8 cellular contexts compared by ENCODE assay signal in genomic region chr2:152716805-152717241, GRCh38. TPM values are rescaled to one million over a fixed set of nuclear protein-coding genes. Genes with fewer than 3 reads are reported as not detected.
DNase-seq lines count a peak whose midpoint lies in the region; ATAC-seq lines count a peak whose summit lies in the region.

No MANE protein-coding gene starts in this region.

- H3K27ac Mint-ChIP-seq in activated naive CD4-positive, alpha-beta T cell treated with anti-CD3 and anti-CD28 coated beads, Interleukin-2, amount 50 U/mL, for 72 hours, result peak overlapping the region; percentile 95 to 98

- H3K36me3 ChIP-seq in H7 (replicated peaks; ENCODE audit: control insufficient read depth, insufficient read depth, low read length), result peaks cover 9% of the 10 kb centered on the region

- peak overlapping the region; percentile 99 for H3K4me3 ChIP-seq in H7 (ENCODE audit: insufficient read depth, low read depth, low read length)

- peaks cover 37 to 46% of the 10 kb centered on the region in 2 donors for H3K36me3 Mint-ChIP-seq in activated naive CD4-positive, alpha-beta T cell treated with anti-CD3 and anti-CD28 coated beads, Interleukin-2, amount 50 U/mL, for 72 hours

- DNase-seq in COR-L47 (lab: John Stamatoyannopoulos, UW), result peak; percentile 10
- peak; percentile 10 for DNase-seq in H7
- DNase-seq in NOMO-1 (lab: John Stamatoyannopoulos, UW; ENCODE audit: unreplicated experiment in 2 of 2), result peak; percentile 57 to 59
- no peak for DNase-seq in activated naive CD4-positive, alpha-beta T cell treated with anti-CD3 and anti-CD28 coated beads, Interleukin-2, amount 50 U/mL, for 72 hours (ENCODE audit: low spot score in 2 of 2)
- peak; percentile 14 for DNase-seq in iPS-NIHi7 (ENCODE audit: extremely low spot score)
- DNase-seq in stimulated activated CD4-positive, alpha-beta T cell treated with anti-CD3 and anti-CD28 coated beads, Interleukin-15, amount 100 ng/mL, for 24 hours, result peak; percentile 49
- DNase-seq in NCI-H2029 (lab: John Stamatoyannopoulos, UW), result no peak

- H3K27me3 ChIP-seq in H7 (ENCODE audit: control insufficient read depth, insufficient read depth, low read length), result no peaks in the 10 kb centered on the region

- no peak for ATAC-seq in activated naive CD4-positive, alpha-beta T cell treated with anti-CD3 and anti-CD28 coated beads, Interleukin-2, amount 50 U/mL, for 72 hours
- no peak for ATAC-seq in HG02970 (IDR thresholded peaks at IDR 0.05; ENCODE audit: low FRiP score, unreplicated experiment)

- H3K9me3 Mint-ChIP-seq in activated naive CD4-positive, alpha-beta T cell treated with anti-CD3 and anti-CD28 coated beads, Interleukin-2, amount 50 U/mL, for 72 hours, result no peaks in the 10 kb centered on the region

RNA-seq across cellular contexts. Expression of gene PRPF40A, which starts 0.4 kb away (rescaled TPM):
- 157 and 261 TPM in 2 replicates for total RNA-seq in H7 (2014; rRNA removed; shearing (Covaris generic))
- 100 to 1,000 TPM; 133 to 157 TPM for total RNA-seq in activated naive CD4-positive, alpha-beta T cell treated with anti-CD3 and anti-CD28 coated beads, Interleukin-2, amount 50 U/mL, for 72 hours

RNA-seq across cellular contexts. Expression of gene ARL6IP6, which starts 1.6 kb away (rescaled TPM):
- total RNA-seq in H7 (2014; rRNA removed; shearing (Covaris generic)), result 52.8 and 54.9 TPM in 2 replicates
- 10 to 100 TPM; 17.3 to 27.0 TPM for total RNA-seq in activated naive CD4-positive, alpha-beta T cell treated with anti-CD3 and anti-CD28 coated beads, Interleukin-2, amount 50 U/mL, for 72 hours

Comparison
In these comparisons a context has a peak if more than half of its experiments do, and no peak if none do; other contexts are left out.
1. DNase-seq: peak in COR-L47 (single experiment), H7 (single experiment), NOMO-1 (2 of 2), iPS-NIHi7 (single experiment) and stimulated activated CD4-positive, alpha-beta T cell treated with anti-CD3 and anti-CD28 coated beads, Interleukin-15, amount 100 ng/mL, for 24 hours (single experiment); none in activated naive CD4-positive, alpha-beta T cell treated with anti-CD3 and anti-CD28 coated beads, Interleukin-2, amount 50 U/mL, for 72 hours (0 of 2) and NCI-H2029 (single experiment).